19 cellular contexts compared by ENCODE assay signal in the genomic region with DNA sequence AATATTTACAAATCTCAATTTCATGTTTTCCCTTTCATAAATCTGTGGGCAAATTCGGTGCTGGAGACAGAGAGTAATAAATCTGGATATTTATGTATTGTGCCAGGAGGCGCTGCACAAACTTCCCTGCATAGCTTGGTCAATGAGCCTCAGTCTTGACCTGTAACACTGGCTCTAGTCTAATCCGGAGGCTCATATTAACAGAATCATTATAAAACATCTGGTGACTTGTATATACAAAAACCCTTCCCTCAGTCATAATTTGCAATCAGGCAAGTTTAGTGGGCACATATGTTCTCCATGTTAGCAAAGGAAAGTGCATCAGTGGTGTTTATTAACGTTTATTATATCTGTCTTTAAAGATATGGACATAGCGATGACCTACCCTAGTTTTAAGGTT.
DNase-seq lines count a peak whose midpoint lies in the region; ATAC-seq and TF ChIP-seq lines count a peak whose summit lies in the region.
"Had no signal": no experiment of that assay in that cellular context is flagged by ENCODE, and none has a peak within 500 bp of the region (broad histone marks: within the 10 kb centered on the region; RNA-seq: fewer than 3 reads in every experiment).

No MANE protein-coding gene starts in this region.

- H3K9me3 Mint-ChIP-seq in immature natural killer cell, result peaks cover 0 to 4% (median 3%) of the 10 kb centered on the region in 6 donors

- peak overlapping the region; percentile 39 for H2AFZ ChIP-seq in osteoblast (ENCODE audit: low read length)

- peaks cover 3 to 7% (median 7%) of the 10 kb centered on the region in 3 donors for H3K36me3 Mint-ChIP-seq in immature natural killer cell
- H3K36me3 Mint-ChIP-seq: CD4-positive, CD25-positive, alpha-beta regulatory T cell; CD8-positive, alpha-beta T cell had no signal

- H3K9me3 ChIP-seq in osteoblast (ENCODE audit: low read depth, low read length), result no peaks in the 10 kb centered on the region
- H3K9me3 ChIP-seq: Caco-2, HAP-1 had no signal

- H3K27me3 ChIP-seq in osteoblast (ENCODE audit: insufficient read depth, low read length), result no peaks in the 10 kb centered on the region
- H3K27me3 ChIP-seq: BLaER1 had no signal

- no peak overlapping the region for H3K27ac Mint-ChIP-seq in immature natural killer cell
- H3K27ac Mint-ChIP-seq: B cell; CD4-positive, CD25-positive, alpha-beta regulatory T cell; CD8-positive, alpha-beta T cell had no signal

- no peak overlapping the region for H3K27ac ChIP-seq in osteoblast (ENCODE audit: low read depth, low read length)
- H3K27ac ChIP-seq: 22Rv1, BLaER1, C4-2B had no signal

- no peak overlapping the region for H3K4me3 Mint-ChIP-seq in immature natural killer cell
- H3K4me3 Mint-ChIP-seq: B cell; CD4-positive, CD25-positive, alpha-beta regulatory T cell; CD8-positive, alpha-beta T cell had no signal

- no peaks in the 10 kb centered on the region for H3K79me2 ChIP-seq in osteoblast (ENCODE audit: insufficient read depth, low read length)

- H4K20me1 ChIP-seq in osteoblast (ENCODE audit: insufficient read depth, low read length), result no peaks in the 10 kb centered on the region
- H4K20me1 ChIP-seq: BLaER1 had no signal

- no peaks in the 10 kb centered on the region for H3K4me1 ChIP-seq in osteoblast (ENCODE audit: insufficient read depth, low read length)
- H3K4me1 ChIP-seq: BLaER1, Caco-2, HAP-1 had no signal

- H3K4me2 ChIP-seq in osteoblast (ENCODE audit: insufficient read depth, low read length), result no peak overlapping the region
- H3K4me2 ChIP-seq: BLaER1 had no signal

- peaks cover 0 to 10% (median 0%) of the 10 kb centered on the region in 3 donors for H3K27me3 Mint-ChIP-seq in immature natural killer cell (ENCODE audit: low read depth in 3 of 3)
- H3K27me3 Mint-ChIP-seq: B cell; CD4-positive, CD25-positive, alpha-beta regulatory T cell had no signal

- DNase-seq in DMS 273 (lab: John Stamatoyannopoulos, UW; ENCODE audit: unreplicated experiment) (peak; percentile 29), DMS 273 treated with DMSO at 0.1 percent for 48 hours (lab: John Stamatoyannopoulos, UW) (no peak), NCI-H69 (lab: John Stamatoyannopoulos, UW) (peak; percentile 82), fibroblast of peridontal ligament (ENCODE audit: extremely low read depth) (peak; percentile 12), osteoblast (ENCODE audit: insufficient read length, low spot score, missing footprints) (no peak), immature natural killer cell (no peak), RKO (ENCODE audit: low spot score) (no peak)
- DNase-seq: Caco-2; CD4-positive, CD25-positive, alpha-beta regulatory T cell; CD8-positive, alpha-beta T cell; DMS153; DND-41; GOT3 had no signal

- no peaks in the 10 kb centered on the region for H3K4me1 Mint-ChIP-seq in immature natural killer cell
- H3K4me1 Mint-ChIP-seq: B cell; CD4-positive, CD25-positive, alpha-beta regulatory T cell had no signal

- TF ChIP-seq CTCF in osteoblast (IDR thresholded peaks at IDR 0.05; ENCODE audit: extremely low read depth, low read depth, low read length), result no peak

- H3K36me3 ChIP-seq in osteoblast (ENCODE audit: insufficient read depth, low read length), result no peaks in the 10 kb centered on the region
- H3K36me3 ChIP-seq: BLaER1, HAP-1 had no signal

- ATAC-seq in HG03135 (IDR thresholded peaks at IDR 0.05; ENCODE audit: unreplicated experiment), result no peak
- ATAC-seq: CD8-positive, alpha-beta T cell had no signal

- no peak overlapping the region for H3K4me3 ChIP-seq in osteoblast (ENCODE audit: insufficient read depth, low read length)
- H3K4me3 ChIP-seq: BLaER1, HAP-1 had no signal

Comparison
In these comparisons a context has a peak if more than half of its experiments do, and no peak if none do; other contexts are left out.
1. DNase-seq: peak in DMS 273 (single experiment), NCI-H69 (single experiment) and fibroblast of peridontal ligament (single experiment); none in DMS 273 treated with DMSO at 0.1 percent for 48 hours (single experiment), osteoblast (single experiment), immature natural killer cell (0 of 3) and RKO (single experiment).